Comparison of ENCODE assay signal across 16 cellular contexts in the genomic region with DNA sequence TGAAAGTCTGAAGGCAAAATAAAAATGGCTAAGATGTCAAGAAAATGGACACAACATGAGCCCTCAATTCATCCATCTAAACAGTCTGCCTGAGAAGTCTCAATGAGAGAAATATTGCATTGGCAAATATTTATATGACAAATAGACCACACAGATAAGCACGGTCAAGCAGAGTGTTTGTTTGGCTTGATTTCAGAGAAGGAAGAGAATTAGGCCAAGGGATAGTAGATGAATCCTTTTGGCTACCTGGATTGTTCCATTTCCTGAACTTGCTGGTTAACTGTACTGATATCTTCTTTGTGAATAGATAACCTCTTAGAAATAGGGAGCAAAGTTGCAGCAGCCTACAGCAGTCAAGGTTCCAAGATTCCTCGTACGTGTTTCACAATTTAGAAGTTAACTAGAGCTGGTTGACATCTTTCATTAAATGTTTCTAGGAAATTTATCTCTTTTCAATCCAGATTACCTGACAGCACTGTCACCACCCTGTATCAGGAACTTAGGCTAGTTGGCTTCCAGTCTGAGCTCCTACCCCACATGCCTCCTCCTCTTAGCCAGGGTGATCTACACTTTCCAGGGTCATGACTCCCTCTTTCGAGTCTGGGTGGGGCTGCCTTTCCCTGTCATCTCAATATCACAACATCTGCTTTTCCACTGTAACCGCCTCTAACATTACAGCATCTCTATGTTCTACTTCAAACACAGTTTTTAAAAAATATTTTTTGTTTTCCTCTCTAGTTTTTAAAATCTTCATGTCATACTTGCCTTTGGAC.
DNase-seq lines count a peak whose midpoint lies in the region; ATAC-seq and TF ChIP-seq lines count a peak whose summit lies in the region.
"Had no signal": no experiment of that assay in that cellular context is flagged by ENCODE, and none has a peak within 500 bp of the region (broad histone marks: within the 10 kb centered on the region; RNA-seq: fewer than 3 reads in every experiment).

No MANE protein-coding gene starts in this region.

- peaks cover 0 to 57% (median 22%) of the 10 kb centered on the region in 3 donors for H3K36me3 Mint-ChIP-seq in CD8-positive, alpha-beta memory T cell
- H3K36me3 Mint-ChIP-seq in osteocyte (ENCODE audit: unreplicated experiment), result peaks cover 45% of the 10 kb centered on the region
- peaks cover 41% of the 10 kb centered on the region for H3K36me3 Mint-ChIP-seq in activated naive CD4-positive, alpha-beta T cell treated with anti-CD3 and anti-CD28 coated beads, Interleukin-2, amount 10 ng/mL, durations not matched to agents 7 days and 5 days

- no peak for TF ChIP-seq CTCF in RWPE2 (IDR thresholded peaks at IDR 0.05; ENCODE audit: poor library complexity, severe bottlenecking)
- TF ChIP-seq CTCF in osteocyte (IDR thresholded peaks at IDR 0.05), result no peak

- H3K27me3 ChIP-seq in CD8-positive, alpha-beta memory T cell (ENCODE audit: insufficient read depth, low read length, poor library complexity, severe bottlenecking), result no peaks in the 10 kb centered on the region
- H3K27me3 ChIP-seq in RWPE2 (ENCODE audit: insufficient read depth, poor library complexity, severe bottlenecking) (no peaks in the 10 kb centered on the region), right cardiac atrium (ENCODE audit: control insufficient read depth, insufficient read depth) (no peaks in the 10 kb centered on the region)

- DNase-seq in CD8-positive, alpha-beta memory T cell, result no peak
- DNase-seq in RWPE2 (ENCODE audit: low spot score), result no peak
- DNase-seq in right cardiac atrium, result peak in 1 of 3 donors; percentile 48
- no peak for DNase-seq in osteocyte (ENCODE audit: extremely low spot score, unreplicated experiment)
- no peak for DNase-seq in H4 (ENCODE audit: low spot score)
- no peak for DNase-seq in activated naive CD4-positive, alpha-beta T cell treated with anti-CD3 and anti-CD28 coated beads, Interleukin-2, amount 10 ng/mL, durations not matched to agents 7 days and 5 days
- no peak for DNase-seq in stimulated activated CD4-positive, alpha-beta T cell treated with anti-CD3 and anti-CD28 coated beads, Interleukin-4, amount 100 ng/mL, for 4 hours
- DNase-seq: activated B cell treated with CpG ODN at 0.5 μM for 24 hours; amygdala; GF-D8; NCI-H1436; stimulated activated CD4-positive, alpha-beta T cell treated with anti-CD3 and anti-CD28 coated beads, Interleukin-4, amount 100 ng/mL, for 24 hours; SW 1271 had no signal

- POLR2A ChIA-PET in CD8-positive, alpha-beta memory T cell (lab: Charles Lee), result no interaction called here

- peaks cover 13% of the 10 kb centered on the region for H3K36me3 ChIP-seq in CD8-positive, alpha-beta memory T cell (ENCODE audit: insufficient read depth, low read length)
- H3K36me3 ChIP-seq in RWPE2 (ENCODE audit: low read depth), result peaks cover 14% of the 10 kb centered on the region

- H3K27ac Mint-ChIP-seq in CD8-positive, alpha-beta memory T cell, result peak overlapping the region in 7 of 8 donors; percentile 33 to 79 (median 48)
- peak overlapping the region; percentile 43 for H3K27ac Mint-ChIP-seq in osteocyte (ENCODE audit: unreplicated experiment)
- no peak overlapping the region for H3K27ac Mint-ChIP-seq in activated naive CD4-positive, alpha-beta T cell treated with anti-CD3 and anti-CD28 coated beads, Interleukin-2, amount 10 ng/mL, durations not matched to agents 7 days and 5 days
- H3K27ac Mint-ChIP-seq: activated B cell treated with CpG ODN at 0.5 μM for 24 hours had no signal

- H3K4me1 Mint-ChIP-seq in CD8-positive, alpha-beta memory T cell, result peaks cover 74 to 92% (median 81%) of the 10 kb centered on the region in 3 donors
- H3K4me1 Mint-ChIP-seq in osteocyte (ENCODE audit: unreplicated experiment), result peaks cover 90% of the 10 kb centered on the region
- peaks cover 20% of the 10 kb centered on the region for H3K4me1 Mint-ChIP-seq in activated naive CD4-positive, alpha-beta T cell treated with anti-CD3 and anti-CD28 coated beads, Interleukin-2, amount 10 ng/mL, durations not matched to agents 7 days and 5 days

- no peaks in the 10 kb centered on the region for H3K27me3 Mint-ChIP-seq in CD8-positive, alpha-beta memory T cell
- H3K27me3 Mint-ChIP-seq in osteocyte (ENCODE audit: unreplicated experiment), result no peaks in the 10 kb centered on the region
- no peaks in the 10 kb centered on the region for H3K27me3 Mint-ChIP-seq in activated naive CD4-positive, alpha-beta T cell treated with anti-CD3 and anti-CD28 coated beads, Interleukin-2, amount 10 ng/mL, durations not matched to agents 7 days and 5 days
- H3K27me3 Mint-ChIP-seq: activated B cell treated with CpG ODN at 0.5 μM for 24 hours; stimulated activated memory B cell treated with anti-CD40 and anti-IgM and Interleukin-4, amounts not matched to agents 10 μg/mL and 1 μg/mL and 100 μg/mL, for 72 hours had no signal

- no peak overlapping the region for H3K4me3 ChIP-seq in CD8-positive, alpha-beta memory T cell (ENCODE audit: low read length)
- H3K4me3 ChIP-seq in RWPE2 (ENCODE audit: severe bottlenecking) (no peak overlapping the region), right cardiac atrium (ENCODE audit: low read length) (no peak overlapping the region)
- H3K4me3 ChIP-seq: K562 had no signal

- no peaks in the 10 kb centered on the region for H3K9me3 ChIP-seq in CD8-positive, alpha-beta memory T cell (ENCODE audit: low read length)
- H3K9me3 ChIP-seq in RWPE2 (ENCODE audit: severe bottlenecking), result no peaks in the 10 kb centered on the region
- no peaks in the 10 kb centered on the region for H3K9me3 ChIP-seq in right cardiac atrium (ENCODE audit: control insufficient read depth, low read length)

- intact Hi-C loops in right cardiac atrium (cut with DNase I), result no loop called here

- CTCF ChIA-PET in CD8-positive, alpha-beta memory T cell (lab: Charles Lee), result no interaction called here
- CTCF ChIA-PET in activated naive CD4-positive, alpha-beta T cell treated with anti-CD3 and anti-CD28 coated beads, Interleukin-2, amount 10 ng/mL, durations not matched to agents 7 days and 5 days (lab: Charles Lee), result no interaction called here

- no peak overlapping the region for H3K4me3 Mint-ChIP-seq in CD8-positive, alpha-beta memory T cell
- H3K4me3 Mint-ChIP-seq in osteocyte (ENCODE audit: unreplicated experiment), result peak overlapping the region; percentile 70
- H3K4me3 Mint-ChIP-seq in activated naive CD4-positive, alpha-beta T cell treated with anti-CD3 and anti-CD28 coated beads, Interleukin-2, amount 10 ng/mL, durations not matched to agents 7 days and 5 days, result no peak overlapping the region
- H3K4me3 Mint-ChIP-seq: activated B cell treated with CpG ODN at 0.5 μM for 24 hours; stimulated activated memory B cell treated with anti-CD40 and anti-IgM and Interleukin-4, amounts not matched to agents 10 μg/mL and 1 μg/mL and 100 μg/mL, for 72 hours had no signal

- H3K27ac ChIP-seq in CD8-positive, alpha-beta memory T cell (ENCODE audit: low read depth, low read length), result no peak overlapping the region
- H3K27ac ChIP-seq in RWPE2 (ENCODE audit: poor library complexity, severe bottlenecking) (peak overlapping the region; percentile 11), right cardiac atrium (ENCODE audit: low read length) (peak overlapping the region; percentile 42)

- peaks cover 21% of the 10 kb centered on the region for H3K4me1 ChIP-seq in CD8-positive, alpha-beta memory T cell (ENCODE audit: insufficient read depth, low read length)
- H3K4me1 ChIP-seq in RWPE2 (ENCODE audit: insufficient read depth, poor library complexity, severe bottlenecking), result peaks cover 15% of the 10 kb centered on the region
- peaks cover 17% of the 10 kb centered on the region for H3K4me1 ChIP-seq in right cardiac atrium (ENCODE audit: control insufficient read depth, insufficient read depth, low read length)

- no peaks in the 10 kb centered on the region for H3K9me3 Mint-ChIP-seq in CD8-positive, alpha-beta memory T cell
- H3K9me3 Mint-ChIP-seq in osteocyte (ENCODE audit: unreplicated experiment), result no peaks in the 10 kb centered on the region
- H3K9me3 Mint-ChIP-seq in activated naive CD4-positive, alpha-beta T cell treated with anti-CD3 and anti-CD28 coated beads, Interleukin-2, amount 10 ng/mL, durations not matched to agents 7 days and 5 days, result no peaks in the 10 kb centered on the region
- H3K9me3 Mint-ChIP-seq: activated B cell treated with CpG ODN at 0.5 μM for 24 hours; stimulated activated memory B cell treated with anti-CD40 and anti-IgM and Interleukin-4, amounts not matched to agents 10 μg/mL and 1 μg/mL and 100 μg/mL, for 72 hours had no signal

- no peak for ATAC-seq in RWPE2 (ENCODE audit: low read depth)
- ATAC-seq in right cardiac atrium, result peak; percentile 50 to 64
- no peak for ATAC-seq in GM19324 (IDR thresholded peaks at IDR 0.05; ENCODE audit: low FRiP score, unreplicated experiment)
- ATAC-seq: K562; stimulated activated memory B cell treated with anti-CD40 and anti-IgM and Interleukin-4, amounts not matched to agents 10 μg/mL and 1 μg/mL and 100 μg/mL, for 72 hours had no signal

- 31% methylated on average over 5 of the region's 5 CpGs for WGBS in right cardiac atrium

Comparison
In these comparisons a context has a peak if more than half of its experiments do, and no peak if none do; other contexts are left out.
1. ATAC-seq: peak in right cardiac atrium (2 of 2); none in RWPE2 (single experiment) and GM19324 (single experiment).